ENCODE assay signal across 20 cellular contexts in genomic region chr6:79764758-79765157, GRCh38.
DNase-seq lines count a peak whose midpoint lies in the region; ATAC-seq, FAIRE-seq and TF ChIP-seq lines count a peak whose summit lies in the region.
"Had no signal": no experiment of that assay in that cellular context is flagged by ENCODE, and none has a peak within 500 bp of the region (broad histone marks: within the 10 kb centered on the region; RNA-seq: fewer than 3 reads in every experiment).

No MANE protein-coding gene starts in this region.

- no peak for TF ChIP-seq POLR2A in GM12892 (IDR thresholded peaks at IDR 0.05; ENCODE audit: low read depth, low read length)

- FAIRE-seq in GM12892 (lab: Jason Lieb, UNC), result peak; percentile 57
- FAIRE-seq: A549, D721Med, G401.6, GM12891, HepG2, HTR-8/SVneo had no signal

- DNase-seq in GM12892 (ENCODE audit: insufficient read length) (no peak), NCI-H446 treated with DMSO at 0.1 percent for 48 hours (lab: John Stamatoyannopoulos, UW) (peak; percentile 22), epithelial cell of esophagus (ENCODE audit: low read depth) (peak; percentile 31), foreskin keratinocyte (peak; percentile 3 to 5), hypothalamus (lab: John Stamatoyannopoulos, UW) (no peak)
- DNase-seq in stimulated activated CD4-positive, alpha-beta T cell treated with anti-CD3 and anti-CD28 coated beads, Interleukin-4, amount 100 ng/mL, for 24 hours, result no peak
- DNase-seq: AML-193; Caco-2; CD4-positive, alpha-beta T cell had no signal

- no peak overlapping the region for H3K4me3 ChIP-seq in epithelial cell of esophagus (ENCODE audit: low read length)
- H3K4me3 ChIP-seq: A549, HAP-1 had no signal

- ATAC-seq in foreskin keratinocyte (peak; percentile 27), HG02678 (IDR thresholded peaks at IDR 0.05; ENCODE audit: unreplicated experiment) (no peak), HG02763 (IDR thresholded peaks at IDR 0.05; ENCODE audit: unreplicated experiment) (no peak)
- ATAC-seq: A549, HepG2 had no signal

- no peaks in the 10 kb centered on the region for H3K4me1 ChIP-seq in foreskin keratinocyte
- H3K4me1 ChIP-seq: A549, Caco-2, HAP-1 had no signal

- TF ChIP-seq CTCF in epithelial cell of esophagus (IDR thresholded peaks at IDR 0.05; ENCODE audit: insufficient read depth, low read depth, low read length, missing control alignments) (no peak), foreskin keratinocyte (conservative IDR thresholded peaks at IDR 0.05) (no peak)

- H3K27ac ChIP-seq in foreskin keratinocyte, result no peak overlapping the region
- H3K27ac ChIP-seq: 22Rv1, A549, C4-2B had no signal

- H3K27me3 ChIP-seq in foreskin keratinocyte, result peaks cover 8% of the 10 kb centered on the region

Comparison
In these comparisons a context has a peak if more than half of its experiments do, and no peak if none do; other contexts are left out.
1. DNase-seq: peak in NCI-H446 treated with DMSO at 0.1 percent for 48 hours (single experiment), epithelial cell of esophagus (single experiment) and foreskin keratinocyte (2 of 2); none in GM12892 (single experiment), hypothalamus (0 of 51) and stimulated activated CD4-positive, alpha-beta T cell treated with anti-CD3 and anti-CD28 coated beads, Interleukin-4, amount 100 ng/mL, for 24 hours (single experiment).